Comparison of ENCODE assay signal across 1 cellular context in genomic region chr6:131763749-131764148, GRCh38.
TF ChIP-seq lines count a peak whose summit lies in the region.

No MANE protein-coding gene starts in this region.

TF ChIP-seq in HepG2, 621 proteins besides CTCF, POLR2A, EP300 and RAD21:
- TF ChIP-seq KDM5A (IDR thresholded peaks at IDR 0.05; ENCODE audit: borderline replicate concordance, low read length) (no peak), RCOR2 (CRISPR knock-in tag; IDR thresholded peaks at IDR 0.05) (0 out of 2 replicates have a peak, but pooled peaks have one; percentile 6), FOXP1 (IDR thresholded peaks at IDR 0.05) (no peak), FOXP1 (CRISPR knock-in tag; IDR thresholded peaks at IDR 0.05) (0 out of 2 replicates have a peak, but pooled peaks have one; percentile 2)
TF ChIP-seq in HepG2: peak in this region for 2.
